ENCODE assay signal across 12 cellular contexts in genomic region chr2:8606649-8607550, GRCh38.
DNase-seq lines count a peak whose midpoint lies in the region; ATAC-seq and TF ChIP-seq lines count a peak whose summit lies in the region.
"Had no signal": no experiment of that assay in that cellular context is flagged by ENCODE, and none has a peak within 500 bp of the region (broad histone marks: within the 10 kb centered on the region; RNA-seq: fewer than 3 reads in every experiment).

No MANE protein-coding gene starts in this region.

- H3K36me3 Mint-ChIP-seq in activated T-cell treated with anti-CD3 and anti-CD28 coated beads, Interleukin-2, amount 50 U/mL, for 72 hours (ENCODE audit: insufficient read depth in 2 of 2): peaks cover 9 to 17% of the 10 kb centered on the region in 2 donors
- no peaks in the 10 kb centered on the region for H3K36me3 Mint-ChIP-seq in stimulated activated memory B cell treated with anti-CD40 and anti-IgM and Interleukin-4, amounts not matched to agents 10 μg/mL and 1 μg/mL and 100 μg/mL, for 72 hours

- intact Hi-C loops in colonic mucosa (cut with DNase I): no loop called here

- no peak overlapping the region for H3K27ac ChIP-seq in colonic mucosa

- no peak for ATAC-seq in activated T-cell treated with anti-CD3 and anti-CD28 coated beads, Interleukin-2, amount 50 U/mL, for 72 hours (replicated peaks in 1 of 2)
- peak; percentile 5 for ATAC-seq in HG02623 (IDR thresholded peaks at IDR 0.05; ENCODE audit: unreplicated experiment)
- peak; percentile 17 for ATAC-seq in HG03571 (IDR thresholded peaks at IDR 0.05; ENCODE audit: unreplicated experiment)
- no peak for ATAC-seq in stimulated activated memory B cell treated with anti-CD40 and anti-IgM and Interleukin-4, amounts not matched to agents 10 μg/mL and 1 μg/mL and 100 μg/mL, for 72 hours
- ATAC-seq: esophagus mucosa had no signal

- TF ChIP-seq CTCF in colonic mucosa (IDR thresholded peaks at IDR 0.05): no peak

- peaks cover 12% of the 10 kb centered on the region for H3K27me3 Mint-ChIP-seq in activated T-cell treated with anti-CD3 and anti-CD28 coated beads, Interleukin-2, amount 50 U/mL, for 72 hours (ENCODE audit: low read depth)
- H3K27me3 Mint-ChIP-seq in stimulated activated memory B cell treated with anti-CD40 and anti-IgM and Interleukin-4, amounts not matched to agents 10 μg/mL and 1 μg/mL and 100 μg/mL, for 72 hours: peaks cover 28% of the 10 kb centered on the region

- peaks cover 11% of the 10 kb centered on the region in 2 donors for H3K9me3 Mint-ChIP-seq in activated T-cell treated with anti-CD3 and anti-CD28 coated beads, Interleukin-2, amount 50 U/mL, for 72 hours
- H3K9me3 Mint-ChIP-seq in stimulated activated memory B cell treated with anti-CD40 and anti-IgM and Interleukin-4, amounts not matched to agents 10 μg/mL and 1 μg/mL and 100 μg/mL, for 72 hours: peaks cover 10% of the 10 kb centered on the region

- no peak overlapping the region for H3K4me3 ChIP-seq in colonic mucosa
- H3K4me3 ChIP-seq: body of pancreas had no signal

- H3K4me1 ChIP-seq in colonic mucosa: no peaks in the 10 kb centered on the region

- H3K4me1 Mint-ChIP-seq in activated T-cell treated with anti-CD3 and anti-CD28 coated beads, Interleukin-2, amount 50 U/mL, for 72 hours (ENCODE audit: low read depth): peaks cover 59% of the 10 kb centered on the region
- peaks cover 10% of the 10 kb centered on the region for H3K4me1 Mint-ChIP-seq in stimulated activated memory B cell treated with anti-CD40 and anti-IgM and Interleukin-4, amounts not matched to agents 10 μg/mL and 1 μg/mL and 100 μg/mL, for 72 hours

- no peaks in the 10 kb centered on the region for H3K9me3 ChIP-seq in colonic mucosa
- H3K9me3 ChIP-seq: body of pancreas had no signal

- H3K27ac Mint-ChIP-seq in activated T-cell treated with anti-CD3 and anti-CD28 coated beads, Interleukin-2, amount 50 U/mL, for 72 hours: no peak overlapping the region
- peak overlapping the region; percentile 42 for H3K27ac Mint-ChIP-seq in stimulated activated memory B cell treated with anti-CD40 and anti-IgM and Interleukin-4, amounts not matched to agents 10 μg/mL and 1 μg/mL and 100 μg/mL, for 72 hours

- DNase-seq in activated T-cell treated with anti-CD3 and anti-CD28 coated beads, Interleukin-2, amount 50 U/mL, for 72 hours: no peak
- DNase-seq in activated T-cell treated with anti-CD3 and anti-CD28 coated beads, Interleukin-2, amount 50 U/mL, for 48 hours: no peak
- DNase-seq in colonic mucosa (no peak), NOMO-1 (lab: John Stamatoyannopoulos, UW; ENCODE audit: unreplicated experiment in 2 of 2) (no peak), NCI-H2029 treated with DMSO at 0.1 percent for 48 hours (lab: John Stamatoyannopoulos, UW) (no peak)
- DNase-seq: 8988T, body of pancreas, NCI-H1694 treated with DMSO at 0.1 percent for 48 hours had no signal

- H3K36me3 ChIP-seq in colonic mucosa: no peaks in the 10 kb centered on the region

- H3K9ac ChIP-seq in colonic mucosa (ENCODE audit: low read depth in 2 of 2, low read length in 2 of 2): no peak overlapping the region

- H3K27me3 ChIP-seq in colonic mucosa: no peaks in the 10 kb centered on the region
- H3K27me3 ChIP-seq: body of pancreas had no signal

- peak overlapping the region; percentile 17 to 37 for H3K4me3 Mint-ChIP-seq in activated T-cell treated with anti-CD3 and anti-CD28 coated beads, Interleukin-2, amount 50 U/mL, for 72 hours
- H3K4me3 Mint-ChIP-seq in stimulated activated memory B cell treated with anti-CD40 and anti-IgM and Interleukin-4, amounts not matched to agents 10 μg/mL and 1 μg/mL and 100 μg/mL, for 72 hours: no peak overlapping the region

Comparison
In these comparisons a context has a peak if more than half of its experiments do, and no peak if none do; other contexts are left out.
1. ATAC-seq: peak in HG02623 (single experiment) and HG03571 (single experiment); none in activated T-cell treated with anti-CD3 and anti-CD28 coated beads, Interleukin-2, amount 50 U/mL, for 72 hours (0 of 2) and stimulated activated memory B cell treated with anti-CD40 and anti-IgM and Interleukin-4, amounts not matched to agents 10 μg/mL and 1 μg/mL and 100 μg/mL, for 72 hours (single experiment).